ENCODE assay signal across 22 cellular contexts in genomic region chr7:123303926-123304325, GRCh38.
DNase-seq lines count a peak whose midpoint lies in the region; ATAC-seq and FAIRE-seq lines count a peak whose summit lies in the region.
"Had no signal": no experiment of that assay in that cellular context is flagged by ENCODE, and none has a peak within 500 bp of the region (broad histone marks: within the 10 kb centered on the region; RNA-seq: fewer than 3 reads in every experiment).

No MANE protein-coding gene starts in this region.

- DNase-seq in LHCN-M2 (ENCODE audit: low read depth) (peak; percentile 56), iris pigment epithelial cell (ENCODE audit: low read depth) (peak; percentile 16), myocyte (ENCODE audit: low read depth) (peak; percentile 24), RCC 7860 (ENCODE audit: low spot score) (no peak), T-helper 2 cell (no peak)
- DNase-seq: AML-193; Caco-2; Calu3; CD4-positive, alpha-beta T cell; CD8-positive, alpha-beta T cell; DMS153; DMS53; DMS79; DND-41; EL; GDM1 had no signal

- no peak for ATAC-seq in GM18909 (IDR thresholded peaks at IDR 0.05; ENCODE audit: poor library complexity, unreplicated experiment)
- ATAC-seq: A549; CD8-positive, alpha-beta T cell; GM12878 had no signal

- FAIRE-seq in RCC 7860 (lab: Jason Lieb, UNC): no peak
- FAIRE-seq: A549, D721Med, GM12878, GM18507, GM19239 had no signal

Comparison
In these comparisons a context has a peak if more than half of its experiments do, and no peak if none do; other contexts are left out.
1. DNase-seq: peak in LHCN-M2 (single experiment), iris pigment epithelial cell (single experiment) and myocyte (single experiment); none in RCC 7860 (single experiment) and T-helper 2 cell (0 of 5).